ENCODE assay signal across 20 cellular contexts in the genomic region with DNA sequence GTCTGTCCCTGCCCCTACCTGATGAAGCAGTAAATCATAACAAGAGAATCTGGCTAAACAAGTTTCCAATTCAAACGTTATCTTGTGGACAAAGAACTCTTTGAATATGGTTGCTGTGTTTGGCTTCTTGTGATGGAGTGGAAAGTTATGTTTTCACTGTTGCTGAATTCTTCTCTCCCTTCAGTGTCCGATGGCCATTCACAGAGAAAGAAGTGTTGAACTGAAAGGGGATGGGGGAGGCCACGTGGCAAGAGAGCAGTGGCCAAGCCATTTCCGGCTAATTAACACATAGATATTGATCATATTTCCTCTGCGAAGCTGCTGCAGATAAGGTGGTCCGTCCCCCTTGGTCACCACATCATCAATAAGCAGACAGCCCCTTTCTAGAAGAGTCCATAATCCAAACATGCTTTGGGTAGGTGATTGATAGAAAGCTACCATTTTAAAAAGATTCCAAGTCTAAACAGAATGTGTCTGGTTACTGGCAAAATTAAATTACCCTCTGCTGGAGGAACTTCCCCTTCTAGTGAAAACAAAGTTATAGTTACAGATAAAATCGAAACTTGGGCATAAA. TPM values are rescaled to one million over a fixed set of nuclear protein-coding genes. Genes with fewer than 3 reads are reported as not detected.
A peak's percentile ranks its signal among the peaks of the same experiment; 100 is the strongest.
DNase-seq lines count a peak whose midpoint lies in the region; ATAC-seq, FAIRE-seq and TF ChIP-seq lines count a peak whose summit lies in the region.
"Had no signal": no experiment of that assay in that cellular context is flagged by ENCODE, and none has a peak within 500 bp of the region (broad histone marks: within the 10 kb centered on the region; RNA-seq: fewer than 3 reads in every experiment).

No MANE protein-coding gene starts in this region.

- H3K4me1 ChIP-seq in HUES48 (ENCODE audit: control insufficient read depth, insufficient read depth, low read length) (peaks cover 39% of the 10 kb centered on the region), body of pancreas (peaks cover 8% of the 10 kb centered on the region), pancreas (no peaks in the 10 kb centered on the region)
- H3K4me1 ChIP-seq: adrenal gland, HAP-1, SJSA1, uterus had no signal

- H3K4me3 ChIP-seq in HUES48 (ENCODE audit: low read depth, low read length), result 0 out of 2 replicates have a peak overlapping the region, but pooled peaks have one; percentile 22
- no peak overlapping the region for H3K4me3 ChIP-seq in body of pancreas
- no peak overlapping the region for H3K4me3 ChIP-seq in pancreas
- H3K4me3 ChIP-seq: adrenal gland, BLaER1, HAP-1, SJSA1, uterus had no signal

- H3K27me3 ChIP-seq in HUES48 (ENCODE audit: control insufficient read depth, insufficient read depth, low read length) (no peaks in the 10 kb centered on the region), body of pancreas (no peaks in the 10 kb centered on the region), pancreas (no peaks in the 10 kb centered on the region)
- H3K27me3 ChIP-seq: adrenal gland, BLaER1, SJSA1, uterus had no signal

- no peaks in the 10 kb centered on the region for H3K36me3 ChIP-seq in HUES48 (ENCODE audit: control insufficient read depth, insufficient read depth, low read length)
- no peaks in the 10 kb centered on the region for H3K36me3 ChIP-seq in body of pancreas (replicated peaks in 1 of 2; ENCODE audit: insufficient read depth in 1 of 2, low read depth in 2 of 2)
- H3K36me3 ChIP-seq in pancreas, result no peaks in the 10 kb centered on the region
- H3K36me3 ChIP-seq: adrenal gland, BLaER1, HAP-1, SJSA1, uterus had no signal

- peak; percentile 76 for ATAC-seq in body of pancreas
- peak in 3 of 4 donors; percentile 55 to 83 (median 62) for ATAC-seq in pancreas
- no peak for ATAC-seq in HG03469 (IDR thresholded peaks at IDR 0.05; ENCODE audit: unreplicated experiment)
- no peak for ATAC-seq in HG02642 (IDR thresholded peaks at IDR 0.05; ENCODE audit: poor library complexity, unreplicated experiment)
- ATAC-seq in GM19395 (IDR thresholded peaks at IDR 0.05; ENCODE audit: unreplicated experiment), result no peak
- ATAC-seq: activated CD8-positive, alpha-beta T cell treated with anti-CD3 and anti-CD28 coated beads, Interleukin-2, amount 10 ng/mL, durations not matched to agents 7 days and 5 days; activated T-helper 17 cell treated with anti-CD3 and anti-CD28 coated beads, Interleukin-2, amount 50 U/mL, for 72 hours; stimulated activated naive B cell treated with anti-CD40 and anti-IgM and Interleukin-4, amounts not matched to agents 10 μg/mL and 1 μg/mL and 100 μg/mL, for 72 hours had no signal

- H3K9me3 ChIP-seq in HUES48 (ENCODE audit: control insufficient read depth, insufficient read depth, low read length) (no peaks in the 10 kb centered on the region), body of pancreas (no peaks in the 10 kb centered on the region), pancreas (no peaks in the 10 kb centered on the region)
- H3K9me3 ChIP-seq: adrenal gland, BLaER1, HAP-1, SJSA1, uterus had no signal

- DNase-seq in NOMO-1 treated with DMSO at 0.1 percent for 48 hours (lab: John Stamatoyannopoulos, UW; ENCODE audit: unreplicated experiment) (peak; percentile 38), body of pancreas (no peak), pancreas (no peak)
- DNase-seq: activated CD8-positive, alpha-beta T cell treated with anti-CD3 and anti-CD28 coated beads, Interleukin-2, amount 10 ng/mL, durations not matched to agents 7 days and 5 days; adrenal gland; DMS79 treated with DMSO at 0.1 percent for 48 hours; Kasumi-1; NCI-H187; NCI-H82; nucleus accumbens; stimulated activated naive B cell treated with anti-CD40 and anti-IgM and Interleukin-4, amounts not matched to agents 10 μg/mL and 1 μg/mL and 100 μg/mL, for 72 hours; uterus had no signal

- no peak for TF ChIP-seq CTCF in body of pancreas (IDR thresholded peaks at IDR 0.05)
- no peak for TF ChIP-seq CTCF in pancreas (IDR thresholded peaks at IDR 0.05)

- TF ChIP-seq POLR2A in body of pancreas (IDR thresholded peaks at IDR 0.05), result peak in 1 of 3 donors; percentile 1

- peak overlapping the region; percentile 40; the same call in 1 of the 2 replicates for H3K9ac ChIP-seq in HUES48 (ENCODE audit: low read depth, low read length)
- H3K9ac ChIP-seq: BLaER1 had no signal

- intact Hi-C loops in body of pancreas (cut with DNase I) (no loop called here), pancreas (cut with DNase I) (no loop called here)

- peak overlapping the region; percentile 88 for H3K27ac ChIP-seq in HUES48 (ENCODE audit: low read depth, low read length)
- peak overlapping the region in 3 of 4 donors; percentile 51 to 70 (median 69) for H3K27ac ChIP-seq in body of pancreas
- peak overlapping the region in 3 of 4 donors; percentile 33 to 71 (median 68) for H3K27ac ChIP-seq in pancreas
- H3K27ac ChIP-seq: adrenal gland, BLaER1, SJSA1 had no signal

- no peak for FAIRE-seq in pancreas (lab: Jason Lieb, UNC)

- WGBS in body of pancreas, 2 donors, result 26 to 37% methylated on average over 7 of the region's 7 CpGs
- 28 to 31% methylated on average over 7 of the region's 7 CpGs for WGBS in pancreas, 2 donors

RNA-seq across cellular contexts. Expression of a gene that starts 36.9 kb away (rescaled TPM):
- total RNA-seq in body of pancreas (1 to 10 TPM in 1 of 2 donors, under 1 TPM in 1; 0.66 to 2.9 TPM), pancreas (1 to 10 TPM in 3 of 6 donors, under 1 TPM in 3; 0.60 to 5.2 (median 1.5) TPM)
- polyA plus RNA-seq in pancreas, result 1 to 10 TPM in 1 of 2 donors, under 1 TPM in 1; 0.53 to 1.2 TPM

Comparison
In these comparisons a context has a peak if more than half of its experiments do, and no peak if none do; other contexts are left out.
1. ATAC-seq: peak in body of pancreas (single experiment) and pancreas (3 of 4); none in HG03469 (single experiment), HG02642 (single experiment) and GM19395 (single experiment).
2. Peak in every context shown above with its lines, with median percentiles within 50 percentile points of each other: H3K27ac ChIP-seq.